Comparison of ENCODE assay signal across 9 cellular contexts in the genomic region with DNA sequence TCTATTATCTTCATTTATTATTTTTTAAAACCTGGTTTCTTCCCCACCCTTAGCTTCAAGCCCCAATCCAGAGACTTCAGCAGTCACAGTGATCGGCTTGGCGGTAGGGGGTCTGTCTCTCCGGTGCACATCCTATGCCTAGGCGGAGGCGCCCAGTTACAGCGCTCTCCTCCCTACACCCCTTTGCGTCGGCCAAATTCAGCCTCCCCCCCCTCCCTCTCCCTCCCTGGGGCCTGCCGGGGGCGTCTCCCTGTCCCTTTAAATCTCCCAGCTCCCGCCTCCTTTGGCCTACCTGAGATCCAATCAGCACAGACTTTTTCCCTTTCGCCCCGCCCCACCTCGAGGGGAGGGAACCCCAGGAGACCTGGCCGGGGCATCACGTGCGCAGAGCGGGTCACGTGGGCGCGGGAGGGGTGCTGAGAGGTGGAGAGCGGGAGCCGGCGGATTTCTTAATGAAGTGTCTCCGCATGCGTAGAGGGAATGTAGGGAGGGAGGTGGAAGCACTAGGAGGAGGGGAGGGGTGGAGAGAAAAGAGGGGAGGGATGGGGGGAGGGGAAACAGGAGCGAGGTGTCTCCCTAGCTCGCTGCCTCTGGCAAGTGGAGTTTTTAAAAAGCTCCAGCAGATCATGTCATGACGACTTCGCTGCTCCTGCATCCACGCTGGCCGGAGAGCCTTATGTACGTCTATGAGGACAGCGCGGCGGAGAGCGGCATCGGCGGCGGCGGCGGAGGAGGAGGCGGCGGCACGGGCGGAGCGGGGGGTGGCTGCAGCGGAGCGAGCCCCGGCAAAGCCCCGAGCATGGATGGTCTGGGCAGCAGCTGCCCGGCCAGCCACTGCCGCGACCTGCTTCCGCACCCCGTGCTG. TPM values are rescaled to one million over a fixed set of nuclear protein-coding genes. Genes with fewer than 3 reads are reported as not detected.
DNase-seq lines count a peak whose midpoint lies in the region; ATAC-seq, FAIRE-seq and TF ChIP-seq lines count a peak whose summit lies in the region.
"Had no signal": no experiment of that assay in that cellular context is flagged by ENCODE, and none has a peak within 500 bp of the region (broad histone marks: within the 10 kb centered on the region; RNA-seq: fewer than 3 reads in every experiment).

A gene with protein sequence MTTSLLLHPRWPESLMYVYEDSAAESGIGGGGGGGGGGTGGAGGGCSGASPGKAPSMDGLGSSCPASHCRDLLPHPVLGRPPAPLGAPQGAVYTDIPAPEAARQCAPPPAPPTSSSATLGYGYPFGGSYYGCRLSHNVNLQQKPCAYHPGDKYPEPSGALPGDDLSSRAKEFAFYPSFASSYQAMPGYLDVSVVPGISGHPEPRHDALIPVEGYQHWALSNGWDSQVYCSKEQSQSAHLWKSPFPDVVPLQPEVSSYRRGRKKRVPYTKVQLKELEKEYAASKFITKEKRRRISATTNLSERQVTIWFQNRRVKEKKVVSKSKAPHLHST (plus strand): TSS at position 556 of the 865 bp plus-strand sequence. CDS start 76 bp downstream, at position 632.

- H3K9me3 Mint-ChIP-seq in stimulated activated effector memory CD8-positive, alpha-beta T cell treated with anti-CD3 and anti-CD28 coated beads, Interleukin-12 subunit alpha, Interleukin-12 subunit beta, amount 100 ng/mL, for 72 hours, result no peaks in the 10 kb centered on the region

- no peak within 1 kb of the TSS for H2BK12ac ChIP-seq in neuronal stem cell (ENCODE audit: low read length)

- no peaks in the 10 kb centered on the region for H3K79me1 ChIP-seq in neuronal stem cell (ENCODE audit: low read depth, low read length)

- CTCF ChIA-PET in A549 (lab: Yijun Ruan, JAX), result interaction anchor here (0.7 to 3.6 kb wide), 13 partner anchors 10 to 192 kb away, joined by 3 to 18 read pairs (median 3); a partner anchor contains a TSS

- WGBS in A549 (ENCODE audit: missing lambda C conversion rate), result 2% methylated on average over 46 of the region's 56 CpGs
- no CpG with 5 or more reads among the region's 56 CpGs for WGBS in neuronal stem cell (ENCODE audit: extremely low coverage in 2 of 2, insufficient read length in 2 of 2, insufficient replicate concordance in 1 of 2), 2 donors

- H3K23ac ChIP-seq in neuronal stem cell (ENCODE audit: low read depth, low read length, poor library complexity), result peak within 1 kb of the TSS; percentile 83

- FAIRE-seq in A549 (lab: Jason Lieb, UNC), result no peak
- FAIRE-seq: colon had no signal

- peak; percentile 58 for TF ChIP-seq POLR2A in A549 (IDR thresholded peaks at IDR 0.05; ENCODE audit: low read length)

- DNase-seq in A549 (ENCODE audit: low read depth in 1 of 2, low spot score in 1 of 2) (peak; percentile 98 to 100), HAP-1 (ENCODE audit: low spot score in 2 of 2) (peak; percentile 98 to 100), NCI-H774 (lab: John Stamatoyannopoulos, UW) (peak; percentile 99), colonic mucosa (peak; percentile 38), neuronal stem cell (ENCODE audit: low spot score) (peak; percentile 65), left colon (no peak)
- DNase-seq in stimulated activated effector memory CD8-positive, alpha-beta T cell treated with anti-CD3 and anti-CD28 coated beads, Interleukin-12 subunit alpha, Interleukin-12 subunit beta, amount 100 ng/mL, for 72 hours (ENCODE audit: low spot score in 2 of 2), result no peak

- H3K4me3 ChIP-seq in A549, result peak within 1 kb of the TSS; percentile 86
- H3K4me3 ChIP-seq in HAP-1, result peak within 1 kb of the TSS; percentile 46
- H3K4me3 ChIP-seq in colonic mucosa, result no peak within 1 kb of the TSS
- no peak within 1 kb of the TSS for H3K4me3 ChIP-seq in neuronal stem cell (ENCODE audit: low read length in 2 of 2)

- H3K36me3 Mint-ChIP-seq in stimulated activated effector memory CD8-positive, alpha-beta T cell treated with anti-CD3 and anti-CD28 coated beads, Interleukin-12 subunit alpha, Interleukin-12 subunit beta, amount 100 ng/mL, for 72 hours, result no peaks in the 10 kb centered on the region

- peak within 1 kb of the TSS; percentile 68 for H2AFZ ChIP-seq in neuronal stem cell (ENCODE audit: low read length)

- peaks cover 17% of the 10 kb centered on the region for H3K27me3 ChIP-seq in HAP-1 (ENCODE audit: low read depth)
- peaks cover 87% of the 10 kb centered on the region for H3K27me3 ChIP-seq in colonic mucosa
- peaks cover 67 to 99% (median 90%) of the 10 kb centered on the region in 3 experiments for H3K27me3 ChIP-seq in neuronal stem cell (ENCODE audit: control insufficient read depth in 3 of 3, insufficient read depth in 3 of 3, low read depth in 1 of 3, low read length in 3 of 3)

- H2BK120ac ChIP-seq in neuronal stem cell (ENCODE audit: low read depth, low read length), result no peak within 1 kb of the TSS

- TF ChIP-seq CTCF in A549 (IDR thresholded peaks at IDR 0.05) (no peak), colonic mucosa (IDR thresholded peaks at IDR 0.05) (no peak)

- peaks cover 15% of the 10 kb centered on the region for H3K4me1 Mint-ChIP-seq in stimulated activated effector memory CD8-positive, alpha-beta T cell treated with anti-CD3 and anti-CD28 coated beads, Interleukin-12 subunit alpha, Interleukin-12 subunit beta, amount 100 ng/mL, for 72 hours

- intact Hi-C loops in colonic mucosa (cut with DNase I) (no loop called here), left colon (cut with DNase I, micrococcal nuclease) (no loop called here)

- H3K27ac ChIP-seq in A549, result peak within 1 kb of the TSS; percentile 85 to 94
- no peak within 1 kb of the TSS for H3K27ac ChIP-seq in colonic mucosa
- no peak within 1 kb of the TSS for H3K27ac ChIP-seq in neuronal stem cell (replicated peaks; ENCODE audit: low read length)

- TF ChIP-seq RAD21 in A549 (conservative IDR thresholded peaks at IDR 0.05 in 1 of 2, IDR thresholded peaks at IDR 0.05 in 1 of 2), result no peak; a peak in 1 of 5 replicates

- in situ Hi-C loops in HAP-1 (cut with MboI; ENCODE audit: low sequenced_read_pairs), result no loop called here

- no peak within 1 kb of the TSS for H3K4ac ChIP-seq in neuronal stem cell (ENCODE audit: low read length)

- peak; percentile 80 to 93 for ATAC-seq in A549
- ATAC-seq in stimulated activated effector memory CD8-positive, alpha-beta T cell treated with anti-CD3 and anti-CD28 coated beads, Interleukin-12 subunit alpha, Interleukin-12 subunit beta, amount 100 ng/mL, for 72 hours, result no peak
- no peak for ATAC-seq in HG03439 (IDR thresholded peaks at IDR 0.05; ENCODE audit: unreplicated experiment)
- ATAC-seq in left colon, result no peak

- H3K4me1 ChIP-seq in A549 (peaks cover 20% of the 10 kb centered on the region; the same call in 2 of the 3 replicates), HAP-1 (peaks cover 25% of the 10 kb centered on the region), colonic mucosa (no peaks in the 10 kb centered on the region), neuronal stem cell (ENCODE audit: control insufficient read depth in 2 of 2, insufficient read depth in 1 of 2, low read depth in 1 of 2, low read length in 2 of 2) (no peaks in the 10 kb centered on the region)

- no peak within 1 kb of the TSS for H4K8ac ChIP-seq in neuronal stem cell (ENCODE audit: low read depth, low read length)

- no peak; a peak in 1 of 5 replicates for TF ChIP-seq EP300 in A549 (IDR thresholded peaks at IDR 0.05)

- no peak within 1 kb of the TSS for H3K4me3 Mint-ChIP-seq in stimulated activated effector memory CD8-positive, alpha-beta T cell treated with anti-CD3 and anti-CD28 coated beads, Interleukin-12 subunit alpha, Interleukin-12 subunit beta, amount 100 ng/mL, for 72 hours

- H2BK5ac ChIP-seq in neuronal stem cell (ENCODE audit: low read length), result no peak within 1 kb of the TSS

- H3K4me2 ChIP-seq in A549 (peak within 1 kb of the TSS; percentile 87), neuronal stem cell (ENCODE audit: insufficient read depth, low read length, poor library complexity, severe bottlenecking) (peak within 1 kb of the TSS; percentile 39)

- no peak within 1 kb of the TSS for H2BK15ac ChIP-seq in neuronal stem cell (ENCODE audit: low read length)

- H3K27ac Mint-ChIP-seq in stimulated activated effector memory CD8-positive, alpha-beta T cell treated with anti-CD3 and anti-CD28 coated beads, Interleukin-12 subunit alpha, Interleukin-12 subunit beta, amount 100 ng/mL, for 72 hours, result no peak within 1 kb of the TSS

- H3K9ac ChIP-seq in colonic mucosa (ENCODE audit: low read depth in 2 of 2, low read length in 2 of 2), result no peak within 1 kb of the TSS
- no peak within 1 kb of the TSS for H3K9ac ChIP-seq in neuronal stem cell (ENCODE audit: low read depth, low read length, poor library complexity)

- H3K18ac ChIP-seq in neuronal stem cell (ENCODE audit: low read length), result peak within 1 kb of the TSS; percentile 84

- no peak within 1 kb of the TSS for H4K91ac ChIP-seq in neuronal stem cell (ENCODE audit: low read depth, low read length, poor library complexity)

- H3K36me3 ChIP-seq in HAP-1 (replicated peaks), result no peaks in the 10 kb centered on the region
- H3K36me3 ChIP-seq in colonic mucosa, result no peaks in the 10 kb centered on the region
- H3K36me3 ChIP-seq in neuronal stem cell (replicated peaks in 1 of 2; ENCODE audit: control insufficient read depth in 2 of 2, insufficient read depth in 2 of 2, low read length in 2 of 2), result no peaks in the 10 kb centered on the region

- peak within 1 kb of the TSS; percentile 51 for H3K14ac ChIP-seq in neuronal stem cell (ENCODE audit: low read length)

- POLR2A ChIA-PET in A549 (lab: Yijun Ruan, JAX), result interaction anchor here (0.5 to 1.0 kb wide), 5 partner anchors 9 to 170 kb away, joined by 3 to 5 read pairs (median 3); a partner anchor contains a TSS

- H3K9me3 ChIP-seq in A549 (no peaks in the 10 kb centered on the region), HAP-1 (no peaks in the 10 kb centered on the region), colonic mucosa (no peaks in the 10 kb centered on the region), neuronal stem cell (replicated peaks in 1 of 2; ENCODE audit: control insufficient read depth in 2 of 2, insufficient read depth in 1 of 2, low read depth in 1 of 2, low read length in 2 of 2) (peaks cover 0 to 7% of the 10 kb centered on the region in 2 donors)

- H2AK5ac ChIP-seq in neuronal stem cell (ENCODE audit: low read depth, low read length), result peak within 1 kb of the TSS; percentile 38

TF ChIP-seq in A549, 52 proteins besides CTCF, POLR2A, EP300 and RAD21 (continues in another document):
- TF ChIP-seq, protein P1, sequence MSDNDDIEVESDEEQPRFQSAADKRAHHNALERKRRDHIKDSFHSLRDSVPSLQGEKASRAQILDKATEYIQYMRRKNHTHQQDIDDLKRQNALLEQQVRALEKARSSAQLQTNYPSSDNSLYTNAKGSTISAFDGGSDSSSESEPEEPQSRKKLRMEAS (IDR thresholded peaks at IDR 0.05), result peak; percentile 93
- TF ChIP-seq HOXB5 (CRISPR knock-in tag; IDR thresholded peaks at IDR 0.05) (0 out of 2 replicates have a peak, but pooled peaks have one; percentile 20), HOXB13 (CRISPR knock-in tag; IDR thresholded peaks at IDR 0.05; ENCODE audit: low read depth) (no peak)

RNA-seq across cellular contexts. Expression of the gene that starts here (rescaled TPM):
- 3.9 and 6.4 TPM in 2 replicates for polyA plus RNA-seq in A549 (2011; rRNA removed)
- polyA plus RNA-seq in A549 (2012; cell fraction: cytosol; rRNA removed), result 7.2 and 8.4 TPM in 2 replicates
- 5.6 and 6.1 TPM in 2 replicates for polyA plus RNA-seq in A549 (2012; cell fraction: nucleus; rRNA removed)
- polyA plus RNA-seq in A549 (2017; fragmentation: RNase III; extraction: RNeasy Plus Mini Kit Qiagen cat#74134 plus additional on column Dnase treatment), result 6.5 to 9.3 TPM (median 7.5 TPM) in 3 replicates
- polyA minus RNA-seq in A549 (2011; rRNA and poly(A)+ RNA removed), result 4.0 and 4.3 TPM in 2 replicates
- not detected for total RNA-seq in colonic mucosa
- not detected for polyA plus RNA-seq in neuronal stem cell (2013, experiment 1 of 2)
- polyA plus RNA-seq in neuronal stem cell (2013, experiment 2 of 2), result 0.01 TPM
- total RNA-seq in left colon, result not detected

Comparison
In these comparisons a context has a peak if more than half of its experiments do, and no peak if none do; other contexts are left out.
1. Peak in DNase-seq in colonic mucosa; RNA of the gene not detected or under 1 TPM.
2. ATAC-seq: peak in A549 (2 of 2); none in stimulated activated effector memory CD8-positive, alpha-beta T cell treated with anti-CD3 and anti-CD28 coated beads, Interleukin-12 subunit alpha, Interleukin-12 subunit beta, amount 100 ng/mL, for 72 hours (single experiment), HG03439 (single experiment) and left colon (single experiment).
3. DNase-seq: peak in A549 (2 of 2), HAP-1 (2 of 2), NCI-H774 (single experiment) and neuronal stem cell (single experiment); none in stimulated activated effector memory CD8-positive, alpha-beta T cell treated with anti-CD3 and anti-CD28 coated beads, Interleukin-12 subunit alpha, Interleukin-12 subunit beta, amount 100 ng/mL, for 72 hours (0 of 2) and left colon (0 of 2).
4. H3K27ac ChIP-seq: peak in A549 (2 of 2); none in colonic mucosa (single experiment) and neuronal stem cell (single experiment).
5. H3K4me3 ChIP-seq: peak in A549 (single experiment) and HAP-1 (single experiment); none in colonic mucosa (single experiment) and neuronal stem cell (0 of 2).